Comparison of ENCODE assay signal across 1 cellular context in the genomic region with DNA sequence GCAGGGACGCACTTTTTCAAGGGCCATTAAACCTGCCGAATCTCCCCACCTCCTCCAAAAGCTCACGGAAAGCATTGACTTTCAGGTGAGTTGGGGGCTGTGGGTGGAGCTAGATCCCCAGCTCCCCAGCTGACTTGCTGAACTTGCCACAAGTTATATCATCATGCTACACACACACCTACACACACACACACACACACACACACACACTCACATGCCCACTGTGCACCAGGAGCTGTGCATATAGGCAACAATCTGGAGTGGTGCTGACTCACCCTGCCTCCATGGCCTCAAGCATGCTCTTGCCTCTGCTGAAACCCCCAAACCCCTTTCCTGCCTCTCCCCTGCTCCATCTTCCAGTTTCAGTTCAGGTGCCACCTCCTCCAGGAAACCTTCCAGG.
TF ChIP-seq lines count a peak whose summit lies in the region.

No MANE protein-coding gene starts in this region.

TF ChIP-seq in HepG2, 621 proteins besides CTCF, POLR2A, EP300 and RAD21:
- TF ChIP-seq ZNF546 (CRISPR knock-in tag; conservative IDR thresholded peaks at IDR 0.05) (no peak), U2AF1 (optimal IDR thresholded peaks at IDR 0.05; ENCODE audit: low read depth, low read length) (peak; percentile 39), TBX3 (IDR thresholded peaks at IDR 0.05; ENCODE audit: borderline replicate concordance) (0 out of 2 replicates have a peak, but pooled peaks have one; percentile 8)
- TF ChIP-seq, protein P1, sequence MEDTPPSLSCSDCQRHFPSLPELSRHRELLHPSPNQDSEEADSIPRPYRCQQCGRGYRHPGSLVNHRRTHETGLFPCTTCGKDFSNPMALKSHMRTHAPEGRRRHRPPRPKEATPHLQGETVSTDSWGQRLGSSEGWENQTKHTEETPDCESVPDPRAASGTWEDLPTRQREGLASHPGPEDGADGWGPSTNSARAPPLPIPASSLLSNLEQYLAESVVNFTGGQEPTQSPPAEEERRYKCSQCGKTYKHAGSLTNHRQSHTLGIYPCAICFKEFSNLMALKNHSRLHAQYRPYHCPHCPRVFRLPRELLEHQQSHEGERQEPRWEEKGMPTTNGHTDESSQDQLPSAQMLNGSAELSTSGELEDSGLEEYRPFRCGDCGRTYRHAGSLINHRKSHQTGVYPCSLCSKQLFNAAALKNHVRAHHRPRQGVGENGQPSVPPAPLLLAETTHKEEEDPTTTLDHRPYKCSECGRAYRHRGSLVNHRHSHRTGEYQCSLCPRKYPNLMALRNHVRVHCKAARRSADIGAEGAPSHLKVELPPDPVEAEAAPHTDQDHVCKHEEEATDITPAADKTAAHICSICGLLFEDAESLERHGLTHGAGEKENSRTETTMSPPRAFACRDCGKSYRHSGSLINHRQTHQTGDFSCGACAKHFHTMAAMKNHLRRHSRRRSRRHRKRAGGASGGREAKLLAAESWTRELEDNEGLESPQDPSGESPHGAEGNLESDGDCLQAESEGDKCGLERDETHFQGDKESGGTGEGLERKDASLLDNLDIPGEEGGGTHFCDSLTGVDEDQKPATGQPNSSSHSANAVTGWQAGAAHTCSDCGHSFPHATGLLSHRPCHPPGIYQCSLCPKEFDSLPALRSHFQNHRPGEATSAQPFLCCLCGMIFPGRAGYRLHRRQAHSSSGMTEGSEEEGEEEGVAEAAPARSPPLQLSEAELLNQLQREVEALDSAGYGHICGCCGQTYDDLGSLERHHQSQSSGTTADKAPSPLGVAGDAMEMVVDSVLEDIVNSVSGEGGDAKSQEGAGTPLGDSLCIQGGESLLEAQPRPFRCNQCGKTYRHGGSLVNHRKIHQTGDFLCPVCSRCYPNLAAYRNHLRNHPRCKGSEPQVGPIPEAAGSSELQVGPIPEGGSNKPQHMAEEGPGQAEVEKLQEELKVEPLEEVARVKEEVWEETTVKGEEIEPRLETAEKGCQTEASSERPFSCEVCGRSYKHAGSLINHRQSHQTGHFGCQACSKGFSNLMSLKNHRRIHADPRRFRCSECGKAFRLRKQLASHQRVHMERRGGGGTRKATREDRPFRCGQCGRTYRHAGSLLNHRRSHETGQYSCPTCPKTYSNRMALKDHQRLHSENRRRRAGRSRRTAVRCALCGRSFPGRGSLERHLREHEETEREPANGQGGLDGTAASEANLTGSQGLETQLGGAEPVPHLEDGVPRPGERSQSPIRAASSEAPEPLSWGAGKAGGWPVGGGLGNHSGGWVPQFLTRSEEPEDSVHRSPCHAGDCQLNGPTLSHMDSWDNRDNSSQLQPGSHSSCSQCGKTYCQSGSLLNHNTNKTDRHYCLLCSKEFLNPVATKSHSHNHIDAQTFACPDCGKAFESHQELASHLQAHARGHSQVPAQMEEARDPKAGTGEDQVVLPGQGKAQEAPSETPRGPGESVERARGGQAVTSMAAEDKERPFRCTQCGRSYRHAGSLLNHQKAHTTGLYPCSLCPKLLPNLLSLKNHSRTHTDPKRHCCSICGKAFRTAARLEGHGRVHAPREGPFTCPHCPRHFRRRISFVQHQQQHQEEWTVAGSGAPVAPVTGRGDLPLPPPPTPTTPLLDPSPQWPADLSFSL (CRISPR knock-in tag; IDR thresholded peaks at IDR 0.05), result peak; percentile 71
